ENCODE assay signal across 1 cellular context in genomic region chr3:42772670-42773408, GRCh38.
TF ChIP-seq lines count a peak whose summit lies in the region.

CCDC13 (minus strand) TSS chr3:42773253; CDS start chr3:42758345, 14,908 bp downstream.

TF ChIP-seq in GM23338, 12 proteins besides CTCF, POLR2A, EP300 and RAD21 (continued from another document):
- TF ChIP-seq STAT1 (IDR thresholded peaks at IDR 0.05; ENCODE audit: unreplicated experiment) (no peak), ZNF462 (CRISPR knock-in tag; IDR thresholded peaks at IDR 0.05) (no peak), REST (IDR thresholded peaks at IDR 0.05; ENCODE audit: unreplicated experiment) (no peak), CREB1 (CRISPR knock-in tag; IDR thresholded peaks at IDR 0.05; ENCODE audit: low read depth) (peak; percentile 94)
